Comparison of ENCODE assay signal across 8 cellular contexts in genomic region chr19:55655648-55656040, GRCh38. TPM values are rescaled to one million over a fixed set of nuclear protein-coding genes. Genes with fewer than 3 reads are reported as not detected.
DNase-seq lines count a peak whose midpoint lies in the region; ATAC-seq and TF ChIP-seq lines count a peak whose summit lies in the region.

No MANE protein-coding gene starts in this region.

- H3K4me3 ChIP-seq in PC-3 (ENCODE audit: low read length) (peak overlapping the region; percentile 88), neutrophil (ENCODE audit: low read depth in 1 of 2, low read length in 1 of 2) (peak overlapping the region; percentile 71 to 100)

- H3K9me2 ChIP-seq in PC-3 (replicated peaks; ENCODE audit: low read length), result no peaks in the 10 kb centered on the region

- H3K4me1 Mint-ChIP-seq in CD4-positive, alpha-beta T cell (ENCODE audit: low read depth), result peaks cover 36% of the 10 kb centered on the region
- peaks cover 60% of the 10 kb centered on the region for H3K4me1 Mint-ChIP-seq in endothelial cell (ENCODE audit: unreplicated experiment)

- BruUV-seq in PC-3 (replicated peaks; lab: Mats Ljungman, UMichigan), result TSS peak; percentile 45

- H3K27me3 Mint-ChIP-seq in CD4-positive, alpha-beta T cell, result no peaks in the 10 kb centered on the region
- peaks cover 37% of the 10 kb centered on the region for H3K27me3 Mint-ChIP-seq in endothelial cell (ENCODE audit: unreplicated experiment)

- peak overlapping the region; percentile 100 for H3K27ac ChIP-seq in CD4-positive, alpha-beta T cell (ENCODE audit: low read depth, low read length)
- H3K27ac ChIP-seq in PC-3 (ENCODE audit: low read length) (peak overlapping the region; percentile 95), neutrophil (peak overlapping the region; percentile 96)

- no peak for ATAC-seq in CD4-positive, alpha-beta T cell (ENCODE audit: poor library complexity)
- ATAC-seq in PC-3, result no peak
- no peak for ATAC-seq in HG03175 (IDR thresholded peaks at IDR 0.05; ENCODE audit: unreplicated experiment)
- ATAC-seq in HG03342 (IDR thresholded peaks at IDR 0.05; ENCODE audit: unreplicated experiment), result no peak
- no peak for ATAC-seq in GM19023 (IDR thresholded peaks at IDR 0.05; ENCODE audit: unreplicated experiment)

- H3K36me3 Mint-ChIP-seq in CD4-positive, alpha-beta T cell (ENCODE audit: low read depth), result peaks cover 43% of the 10 kb centered on the region
- H3K36me3 Mint-ChIP-seq in endothelial cell (ENCODE audit: low read depth, unreplicated experiment), result peaks cover 23% of the 10 kb centered on the region

- H3K27me3 ChIP-seq in CD4-positive, alpha-beta T cell (ENCODE audit: control insufficient read depth, insufficient read depth, low read length), result no peaks in the 10 kb centered on the region
- H3K27me3 ChIP-seq in PC-3 (ENCODE audit: low read length), result no peaks in the 10 kb centered on the region
- H3K27me3 ChIP-seq in neutrophil, result no peaks in the 10 kb centered on the region

- peaks cover 50% of the 10 kb centered on the region for H4K20me1 ChIP-seq in PC-3 (ENCODE audit: low read length)

- H3K9ac ChIP-seq in PC-3 (ENCODE audit: low read length), result peak overlapping the region; percentile 99

- POLR2A ChIA-PET in CD4-positive, alpha-beta T cell (lab: Charles Lee), result interaction anchor here (1.5 to 2.0 kb wide), 2 partner anchors 19 to 30 kb away, joined by 3 to 35 read pairs; partner anchors contain the start of genes EPN1 and ZNF784
- POLR2A ChIA-PET in PC-3 (lab: Charles Lee; ENCODE audit: unreplicated experiment), result no interaction called here

- H3K9me3 ChIP-seq in CD4-positive, alpha-beta T cell (ENCODE audit: control insufficient read depth, low read length), result no peaks in the 10 kb centered on the region
- H3K9me3 ChIP-seq in PC-3 (ENCODE audit: low read length) (no peaks in the 10 kb centered on the region), neutrophil (no peaks in the 10 kb centered on the region)

- H3K4me2 ChIP-seq in PC-3 (ENCODE audit: low read length), result peak overlapping the region; percentile 93

- H2AFZ ChIP-seq in PC-3 (ENCODE audit: low read length), result peak overlapping the region; percentile 64

- H3K9me3 Mint-ChIP-seq in CD4-positive, alpha-beta T cell, result no peaks in the 10 kb centered on the region
- no peaks in the 10 kb centered on the region for H3K9me3 Mint-ChIP-seq in endothelial cell (ENCODE audit: unreplicated experiment)

- peak overlapping the region; percentile 94 for H3K4me3 Mint-ChIP-seq in CD4-positive, alpha-beta T cell
- H3K4me3 Mint-ChIP-seq in endothelial cell (ENCODE audit: unreplicated experiment), result peak overlapping the region; percentile 99

- TF ChIP-seq CTCF in CD4-positive, alpha-beta T cell (IDR thresholded peaks at IDR 0.05), result no peak
- TF ChIP-seq CTCF in PC-3 (conservative IDR thresholded peaks at IDR 0.05; ENCODE audit: low read depth, low read length) (no peak), endothelial cell (IDR thresholded peaks at IDR 0.05; ENCODE audit: unreplicated experiment) (no peak), neutrophil (IDR thresholded peaks at IDR 0.05) (no peak)

- H3F3A ChIP-seq in PC-3 (ENCODE audit: low read length, unreplicated experiment), result no peaks in the 10 kb centered on the region

- peaks cover 58% of the 10 kb centered on the region for H3K79me2 ChIP-seq in PC-3 (ENCODE audit: low read length)

- intact Hi-C loops in CD4-positive, alpha-beta T cell (cut with DNase I, micrococcal nuclease), result loop anchor here (1.0 to 10.0 kb wide), 4 partner anchors 15 to 1461 kb away; partner anchors contain the start of genes EPN1 (in 2 of the 2), PPP1R12C (in 1 of the 2) and TSEN34 (in 1 of the 2)
- intact Hi-C loops in PC-3 (cut with micrococcal nuclease), result loop anchor here (2.0 kb wide), 1 partner anchor 15 kb away; no protein-coding TSS in a partner anchor

- H3K4me1 ChIP-seq in PC-3 (ENCODE audit: insufficient read depth, low read length) (peaks cover 12% of the 10 kb centered on the region), neutrophil (ENCODE audit: control insufficient read depth in 1 of 2, insufficient read depth in 1 of 2, low read depth in 1 of 2, low read length in 1 of 2) (peaks cover 29 to 36% of the 10 kb centered on the region in 2 experiments)

- H3K36me3 ChIP-seq in PC-3 (ENCODE audit: low read depth, low read length), result peaks cover 33% of the 10 kb centered on the region
- peaks cover 26% of the 10 kb centered on the region for H3K36me3 ChIP-seq in neutrophil

- H3K27ac Mint-ChIP-seq in CD4-positive, alpha-beta T cell, result peak overlapping the region; percentile 93
- peak overlapping the region; percentile 99 for H3K27ac Mint-ChIP-seq in endothelial cell (ENCODE audit: unreplicated experiment)

- DNase-seq in CD4-positive, alpha-beta T cell, result no peak
- DNase-seq in PC-3, result no peak
- no peak for DNase-seq in endothelial cell (ENCODE audit: low spot score)
- DNase-seq in NCI-H1436 (lab: John Stamatoyannopoulos, UW), result no peak

- CTCF ChIA-PET in CD4-positive, alpha-beta T cell (lab: Charles Lee), result no interaction called here
- CTCF ChIA-PET in PC-3 (lab: Charles Lee), result no interaction called here

RNA-seq across cellular contexts. Expression of gene U2AF2, which starts 0.8 kb away (rescaled TPM):
- total RNA-seq in CD4-positive, alpha-beta T cell, result 100 to 1,000 TPM; 209 to 212 TPM
- 343 and 360 TPM in 2 replicates for total RNA-seq in PC-3 (2014; rRNA removed)
- total RNA-seq in endothelial cell (ENCODE audit: unreplicated experiment), result 219 TPM

RNA-seq across cellular contexts. Expression of gene CCDC106, which starts 7.6 kb away (rescaled TPM):
- 1 to 10 TPM; 1.7 to 1.8 TPM for total RNA-seq in CD4-positive, alpha-beta T cell
- 36.0 and 41.4 TPM in 2 replicates for total RNA-seq in PC-3 (2014; rRNA removed)
- total RNA-seq in endothelial cell (ENCODE audit: unreplicated experiment), result 20.1 TPM

RNA-seq across cellular contexts. Expression of gene ZNF581, which starts 12.2 kb away (rescaled TPM):
- total RNA-seq in CD4-positive, alpha-beta T cell, result 10 to 100 TPM; 23.1 to 24.7 TPM
- total RNA-seq in PC-3 (2014; rRNA removed) (25.6 and 37.5 TPM in 2 replicates), endothelial cell (ENCODE audit: unreplicated experiment) (47.2 TPM)

RNA-seq across cellular contexts. Expression of gene ZNF580, which starts 14.8 kb away (rescaled TPM):
- total RNA-seq in CD4-positive, alpha-beta T cell, result 10 to 100 TPM; 45.2 to 46.6 TPM
- total RNA-seq in PC-3 (2014; rRNA removed) (15.2 and 23.9 TPM in 2 replicates), endothelial cell (ENCODE audit: unreplicated experiment) (34.0 TPM)

RNA-seq across cellular contexts. Expression of gene EPN1, which starts 19.4 kb away (rescaled TPM):
- 10 to 100 TPM; 39.0 to 40.5 TPM for total RNA-seq in CD4-positive, alpha-beta T cell
- total RNA-seq in PC-3 (2014; rRNA removed), result 203 and 240 TPM in 2 replicates
- 250 TPM for total RNA-seq in endothelial cell (ENCODE audit: unreplicated experiment)
